ENCODE assay signal across 27 cellular contexts in the genomic region with DNA sequence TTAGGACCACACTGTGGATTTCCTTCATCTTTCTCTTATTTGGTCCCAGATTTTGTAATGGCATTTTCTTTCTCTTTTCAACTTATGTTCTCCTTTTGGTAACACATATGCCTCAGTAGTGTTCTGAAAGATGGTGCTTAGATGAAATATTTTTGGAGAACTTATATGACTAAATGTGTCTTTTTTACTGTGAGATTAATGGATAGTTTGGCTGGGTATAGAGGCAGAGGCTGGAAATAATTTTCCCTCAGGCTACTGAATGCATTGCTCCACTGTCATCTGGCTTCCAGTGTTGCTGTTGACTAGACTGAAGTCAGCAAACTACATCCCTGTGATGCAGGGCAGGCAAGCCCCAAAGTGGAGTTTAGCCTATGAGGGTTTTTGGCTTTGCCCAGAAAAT.
"Had no signal": no experiment of that assay in that cellular context is flagged by ENCODE, and none has a peak within 500 bp of the region (broad histone marks: within the 10 kb centered on the region; RNA-seq: fewer than 3 reads in every experiment).

No MANE protein-coding gene starts in this region.

- DNase-seq: stimulated activated CD4-positive, alpha-beta T cell treated with anti-CD3 and anti-CD28 coated beads, Interleukin-2, amount 100 ng/mL, for 48 hours; stimulated activated CD4-positive, alpha-beta T cell treated with anti-CD3 and anti-CD28 coated beads, Interleukin-4, amount 100 ng/mL, for 1 hour; stimulated activated CD4-positive, alpha-beta T cell treated with anti-CD3 and anti-CD28 coated beads, Interleukin-4, amount 100 ng/mL, for 24 hours; stimulated activated CD4-positive, alpha-beta T cell treated with anti-CD3 and anti-CD28 coated beads, Interleukin-4, amount 100 ng/mL, for 4 hours; stimulated activated CD8-positive, alpha-beta memory T cell treated with anti-CD3 and anti-CD28 coated beads, Interleukin-4, amount 100 ng/mL, for 48 hours; stimulated activated naive B cell treated with anti-CD40 and anti-IgM and Interleukin-4, amounts not matched to agents 10 μg/mL and 1 μg/mL and 100 μg/mL, for 72 hours; stimulated activated naive CD4-positive, alpha-beta T cell; stimulated activated naive CD4-positive, alpha-beta T cell treated with Interleukin-2 at 50 U/mL for 16 hours; stimulated activated naive CD8-positive, alpha-beta T cell treated with anti-CD3 and anti-CD28 coated beads, Interleukin-15, amount 100 ng/mL, for 72 hours; stimulated activated naive CD8-positive, alpha-beta T cell treated with anti-CD3 and anti-CD28 coated beads, Interleukin-15, Interleukin-2, amounts not matched to agents 100 U/mL and 50 U/mL, for 24 hours; stomach; substantia nigra; testis; thyroid gland; tibial artery; transverse colon; trophoblast cell; upper lobe of left lung; upper lobe of right lung; uterus had no signal

- H3K9me3 ChIP-seq: suprapubic skin, testis, thyroid gland, upper lobe of right lung, uterus, vagina had no signal

- FAIRE-seq: urothelium cell line had no signal

- H3K36me3 ChIP-seq: stomach, suprapubic skin, thoracic aorta, thyroid gland, tibial artery, tibial nerve, transverse colon, upper lobe of left lung, upper lobe of right lung, uterus, vagina had no signal

- H3K27ac ChIP-seq: stomach, suprapubic skin, testis, thoracic aorta, thyroid gland, tibial artery, tibial nerve, transverse colon, upper lobe of left lung, upper lobe of right lung, uterus, vagina had no signal

- H3K27me3 ChIP-seq: stomach, suprapubic skin, testis, thyroid gland, tibial artery, tibial nerve, transverse colon, upper lobe of left lung, upper lobe of right lung, uterus, vagina had no signal

- ATAC-seq: stimulated activated effector memory CD8-positive, alpha-beta T cell treated with anti-CD3 and anti-CD28 coated beads, Interleukin-12 subunit alpha, Interleukin-12 subunit beta, amount 100 ng/mL, for 72 hours; stimulated activated memory B cell treated with anti-CD40 and anti-IgM and Interleukin-4, amounts not matched to agents 10 μg/mL and 1 μg/mL and 100 μg/mL, for 72 hours; stimulated activated naive B cell treated with anti-CD40 and anti-IgM and Interleukin-4, amounts not matched to agents 10 μg/mL and 1 μg/mL and 100 μg/mL, for 72 hours; stimulated activated naive CD8-positive, alpha-beta T cell treated with anti-CD3 and anti-CD28 coated beads, Interleukin-15, amount 100 ng/mL, for 72 hours; stimulated activated naive CD8-positive, alpha-beta T cell treated with anti-CD3 and anti-CD28 coated beads, Interleukin-15, Interleukin-2, amounts not matched to agents 100 U/mL and 50 U/mL, for 24 hours; upper lobe of right lung had no signal

- H3K4me1 ChIP-seq: stomach, suprapubic skin, testis, thyroid gland, tibial artery, tibial nerve, transverse colon, upper lobe of left lung, upper lobe of right lung, uterus, vagina had no signal

- H3K4me3 ChIP-seq: stomach, suprapubic skin, testis, thoracic aorta, thyroid gland, tibial artery, tibial nerve, transverse colon, upper lobe of left lung, upper lobe of right lung, uterus, vagina had no signal
